15 cellular contexts compared by ENCODE assay signal in genomic region chr6:3138341-3138740, GRCh38. TPM values are rescaled to one million over a fixed set of nuclear protein-coding genes. Genes with fewer than 3 reads are reported as not detected.
DNase-seq lines count a peak whose midpoint lies in the region; FAIRE-seq and TF ChIP-seq lines count a peak whose summit lies in the region.
"Had no signal": no experiment of that assay in that cellular context is flagged by ENCODE, and none has a peak within 500 bp of the region (broad histone marks: within the 10 kb centered on the region; RNA-seq: fewer than 3 reads in every experiment).

No MANE protein-coding gene starts in this region.

- H3K4me1 ChIP-seq in SJSA1 (replicated peaks) (peaks cover 27% of the 10 kb centered on the region), adrenal gland (replicated peaks in 1 of 2) (peaks cover 0 to 4% of the 10 kb centered on the region in 2 donors)

- H3K9me3 Mint-ChIP-seq in activated CD4-positive, alpha-beta T cell treated with anti-CD3 and anti-CD28 coated beads, Interleukin-2, amount 10 ng/mL, durations not matched to agents 24 days and 14 days = no peaks in the 10 kb centered on the region
- H3K9me3 Mint-ChIP-seq: activated naive CD4-positive, alpha-beta T cell treated with anti-CD3 and anti-CD28 coated beads for 36 hours; stimulated activated memory B cell treated with anti-CD40 and anti-IgM and Interleukin-4, amounts not matched to agents 10 μg/mL and 1 μg/mL and 100 μg/mL, for 72 hours had no signal

- intact Hi-C loops in adrenal gland (cut with DNase I) = loop anchor here in 1 of 2 donors (10.0 kb wide), 1 partner anchor 596 kb away; no protein-coding TSS in a partner anchor
- intact Hi-C loops in activated CD4-positive, alpha-beta T cell treated with anti-CD3 and anti-CD28 coated beads, Interleukin-2, amount 10 ng/mL, durations not matched to agents 24 days and 14 days (cut with micrococcal nuclease) = no loop called here

- H3K27ac ChIP-seq in 22Rv1 (peak overlapping the region; percentile 62), SJSA1 (peak overlapping the region; percentile 22), adrenal gland (peak overlapping the region in 2 of 5 donors; percentile 6 to 81)

- TF ChIP-seq CTCF in 22Rv1 (IDR thresholded peaks at IDR 0.05) = no peak
- TF ChIP-seq CTCF in fibroblast of the aortic adventitia (IDR thresholded peaks at IDR 0.05; ENCODE audit: insufficient read depth, low read length) = no peak
- no peak for TF ChIP-seq CTCF in adrenal gland (IDR thresholded peaks at IDR 0.05)

- no peak for TF ChIP-seq POLR2A in adrenal gland (IDR thresholded peaks at IDR 0.05)

- FAIRE-seq in RCC 7860 (lab: Jason Lieb, UNC) = no peak

- H3K4me1 Mint-ChIP-seq in activated CD4-positive, alpha-beta T cell treated with anti-CD3 and anti-CD28 coated beads, Interleukin-2, amount 10 ng/mL, durations not matched to agents 24 days and 14 days = peaks cover 8% of the 10 kb centered on the region

- H3K4me3 ChIP-seq in SJSA1 (no peak overlapping the region), fibroblast of the aortic adventitia (ENCODE audit: low read depth, low read length) (no peak overlapping the region), adrenal gland (no peak overlapping the region)
- H3K4me3 ChIP-seq: prostate gland had no signal

- peaks cover 37% of the 10 kb centered on the region for H3K36me3 ChIP-seq in SJSA1
- H3K36me3 ChIP-seq in adrenal gland (replicated peaks in 1 of 2) = peaks cover 0 to 12% of the 10 kb centered on the region in 2 donors
- H3K36me3 ChIP-seq: prostate gland had no signal

- H3K27me3 ChIP-seq in SJSA1 (replicated peaks) = no peaks in the 10 kb centered on the region
- no peaks in the 10 kb centered on the region for H3K27me3 ChIP-seq in adrenal gland

- no peak overlapping the region for H3K27ac Mint-ChIP-seq in activated CD4-positive, alpha-beta T cell treated with anti-CD3 and anti-CD28 coated beads, Interleukin-2, amount 10 ng/mL, durations not matched to agents 24 days and 14 days
- H3K27ac Mint-ChIP-seq: activated naive CD4-positive, alpha-beta T cell treated with anti-CD3 and anti-CD28 coated beads for 36 hours; B cell had no signal

- no peaks in the 10 kb centered on the region for H3K9me3 ChIP-seq in SJSA1 (replicated peaks)
- H3K9me3 ChIP-seq in adrenal gland (replicated peaks in 1 of 3) = no peaks in the 10 kb centered on the region
- H3K9me3 ChIP-seq: prostate gland had no signal

- peak; percentile 58 for DNase-seq in ELR (ENCODE audit: low read depth)
- no peak for DNase-seq in SJSA1 (ENCODE audit: low read depth in 1 of 2, low spot score in 2 of 2)
- peak; percentile 41 for DNase-seq in fibroblast of the aortic adventitia (ENCODE audit: low read depth)
- no peak for DNase-seq in adrenal gland
- no peak for DNase-seq in stimulated activated CD4-positive, alpha-beta T cell treated with anti-CD3 and anti-CD28 coated beads, Interleukin-12 subunit alpha, Interleukin-12 subunit beta, amount 100 ng/mL, for 4 hours
- DNase-seq in activated CD4-positive, alpha-beta T cell treated with anti-CD3 and anti-CD28 coated beads, Interleukin-2, amount 10 ng/mL, durations not matched to agents 24 days and 14 days = no peak
- no peak for DNase-seq in RCC 7860 (ENCODE audit: low spot score)
- DNase-seq: activated naive CD4-positive, alpha-beta T cell treated with anti-CD3 and anti-CD28 coated beads for 36 hours; H7; NCI-H345; stimulated activated CD4-positive, alpha-beta T cell treated with anti-CD3 and anti-CD28 coated beads, Interleukin-4, amount 100 ng/mL, for 24 hours had no signal

- H3K27me3 Mint-ChIP-seq in activated CD4-positive, alpha-beta T cell treated with anti-CD3 and anti-CD28 coated beads, Interleukin-2, amount 10 ng/mL, durations not matched to agents 24 days and 14 days = no peaks in the 10 kb centered on the region
- H3K27me3 Mint-ChIP-seq: B cell; stimulated activated memory B cell treated with anti-CD40 and anti-IgM and Interleukin-4, amounts not matched to agents 10 μg/mL and 1 μg/mL and 100 μg/mL, for 72 hours had no signal

- WGBS in adrenal gland, 4 donors = 61 to 73% (median 66%) methylated on average over 1 of the region's 1 CpG

- no peak overlapping the region for H3K4me3 Mint-ChIP-seq in activated CD4-positive, alpha-beta T cell treated with anti-CD3 and anti-CD28 coated beads, Interleukin-2, amount 10 ng/mL, durations not matched to agents 24 days and 14 days
- H3K4me3 Mint-ChIP-seq: activated naive CD4-positive, alpha-beta T cell treated with anti-CD3 and anti-CD28 coated beads for 36 hours; B cell; stimulated activated memory B cell treated with anti-CD40 and anti-IgM and Interleukin-4, amounts not matched to agents 10 μg/mL and 1 μg/mL and 100 μg/mL, for 72 hours had no signal

- H3K36me3 Mint-ChIP-seq in activated CD4-positive, alpha-beta T cell treated with anti-CD3 and anti-CD28 coated beads, Interleukin-2, amount 10 ng/mL, durations not matched to agents 24 days and 14 days (ENCODE audit: low read depth) = peaks cover 4% of the 10 kb centered on the region

RNA-seq across cellular contexts. Expression of gene TUBB2A, which starts 19.0 kb away (rescaled TPM):
- total RNA-seq in SJSA1 (2014; rRNA removed; shearing (Covaris generic)) = 212 and 289 TPM in 2 replicates
- total RNA-seq in fibroblast of the aortic adventitia (ENCODE audit: low replicate concordance) (5.0 and 45.5 TPM in 2 replicates), adrenal gland (10 to 100 TPM in 6 of 8 donors, 1 to 10 TPM in 2; 6.4 to 34.5 (median 17.7) TPM)
- 10 to 100 TPM; 10.7 to 18.4 (median 13.6) TPM for polyA plus RNA-seq in adrenal gland
- 3.9 and 4.7 TPM in 2 replicates for total RNA-seq in activated CD4-positive, alpha-beta T cell treated with anti-CD3 and anti-CD28 coated beads, Interleukin-2, amount 10 ng/mL, durations not matched to agents 24 days and 14 days

RNA-seq across cellular contexts. Expression of gene BPHL, which starts 19.8 kb away (rescaled TPM):
- 16.8 and 18.7 TPM in 2 replicates for total RNA-seq in SJSA1 (2014; rRNA removed; shearing (Covaris generic))
- total RNA-seq in fibroblast of the aortic adventitia (ENCODE audit: low replicate concordance) = 14.8 and 17.7 TPM in 2 replicates
- total RNA-seq in adrenal gland = 10 to 100 TPM; 17.2 to 36.3 (median 22.1) TPM
- polyA plus RNA-seq in adrenal gland = 10 to 100 TPM; 22.4 to 32.4 (median 27.2) TPM
- total RNA-seq in activated CD4-positive, alpha-beta T cell treated with anti-CD3 and anti-CD28 coated beads, Interleukin-2, amount 10 ng/mL, durations not matched to agents 24 days and 14 days = 6.8 and 7.7 TPM in 2 replicates

Comparison
In these comparisons a context has a peak if more than half of its experiments do, and no peak if none do; other contexts are left out.
1. DNase-seq: peak in ELR (single experiment) and fibroblast of the aortic adventitia (single experiment); none in SJSA1 (0 of 2), adrenal gland (0 of 7), stimulated activated CD4-positive, alpha-beta T cell treated with anti-CD3 and anti-CD28 coated beads, Interleukin-12 subunit alpha, Interleukin-12 subunit beta, amount 100 ng/mL, for 4 hours (single experiment), activated CD4-positive, alpha-beta T cell treated with anti-CD3 and anti-CD28 coated beads, Interleukin-2, amount 10 ng/mL, durations not matched to agents 24 days and 14 days (single experiment) and RCC 7860 (single experiment).